15 cellular contexts compared by ENCODE assay signal in genomic region chr12:67621112-67621511, GRCh38. TPM values are rescaled to one million over a fixed set of nuclear protein-coding genes. Genes with fewer than 3 reads are reported as not detected.
A peak's percentile ranks its signal among the peaks of the same experiment; 100 is the strongest.
DNase-seq lines count a peak whose midpoint lies in the region; ATAC-seq, FAIRE-seq and TF ChIP-seq lines count a peak whose summit lies in the region.
"Had no signal": no experiment of that assay in that cellular context is flagged by ENCODE, and none has a peak within 500 bp of the region (broad histone marks: within the 10 kb centered on the region; RNA-seq: fewer than 3 reads in every experiment).

No MANE protein-coding gene starts in this region.

- no peak overlapping the region for H3K14ac ChIP-seq in mesenchymal stem cell (ENCODE audit: low read length in 2 of 2)

- TF ChIP-seq RAD21 in HepG2 (CRISPR knock-in tag; IDR thresholded peaks at IDR 0.05) (no peak), K562 (CRISPR knock-in tag; conservative IDR thresholded peaks at IDR 0.05 in 1 of 2, IDR thresholded peaks at IDR 0.05 in 1 of 2) (no peak)

- in situ Hi-C loops in HepG2 (cut with HindIII; ENCODE audit: extremely low pct_ligation_motif_present, low pct_unique_long_range_greater_than_20kb): no loop called here
- in situ Hi-C loops in K562 (cut with MboI): no loop called here
- in situ Hi-C loops in ACHN (cut with HindIII; ENCODE audit: low pct_ligation_motif_present, low pct_unique_long_range_greater_than_20kb, low sequenced_read_pairs): no loop called here

- no peak overlapping the region for H2BK15ac ChIP-seq in mesenchymal stem cell (ENCODE audit: low read depth, poor library complexity, severe bottlenecking)

- WGBS in HepG2 (ENCODE audit: low lambda C conversion rate): 0% methylated on average over 1 of the region's 1 CpG
- WGBS in right lobe of liver (ENCODE audit: insufficient coverage, low coverage, low lambda C conversion rate, missing lambda C conversion rate): 92% methylated on average over 1 of the region's 1 CpG
- WGBS in K562 (ENCODE audit: insufficient coverage, low coverage, missing lambda C conversion rate): 0% methylated on average over 1 of the region's 1 CpG
- 100% methylated on average over 1 of the region's 1 CpG for WGBS in mesenchymal stem cell

- H4K20me1 ChIP-seq in HepG2 (ENCODE audit: insufficient read depth, low read length) (no peaks in the 10 kb centered on the region), K562 (replicated peaks; ENCODE audit: control insufficient read depth, insufficient read depth, low read length) (no peaks in the 10 kb centered on the region)

- H3K79me1 ChIP-seq in mesenchymal stem cell (replicated peaks; ENCODE audit: low read length, poor library complexity, severe bottlenecking): no peaks in the 10 kb centered on the region

- H3K4me3 ChIP-seq in HepG2 (replicated peaks in 1 of 3; ENCODE audit: insufficient read depth in 1 of 3, low read depth in 2 of 3, low read length in 3 of 3) (no peak overlapping the region), right lobe of liver (no peak overlapping the region), K562 (no peak overlapping the region), mesenchymal stem cell (ENCODE audit: insufficient read depth in 1 of 2, low read depth in 1 of 2, low read length in 2 of 2) (no peak overlapping the region)

- TF ChIP-seq EP300 in HepG2 (IDR thresholded peaks at IDR 0.05; ENCODE audit: low read depth in 2 of 2, low read length in 2 of 2) (no peak), HepG2 (CRISPR knock-in tag; IDR thresholded peaks at IDR 0.05; ENCODE audit: borderline replicate concordance) (no peak), K562 (IDR thresholded peaks at IDR 0.05; ENCODE audit: low read length) (no peak)

- TF ChIP-seq POLR2A in HepG2 (IDR thresholded peaks at IDR 0.05; ENCODE audit: insufficient read depth in 1 of 2, low read depth in 2 of 2, low read length in 2 of 2) (no peak), right lobe of liver (IDR thresholded peaks at IDR 0.05) (no peak), K562 (conservative IDR thresholded peaks at IDR 0.05) (no peak)

- no peak overlapping the region for H2AK5ac ChIP-seq in mesenchymal stem cell (ENCODE audit: low read length, severe bottlenecking)

- H3K9ac ChIP-seq in HepG2 (ENCODE audit: insufficient read depth, low read depth, low read length): no peak overlapping the region
- no peak overlapping the region for H3K9ac ChIP-seq in K562 (ENCODE audit: insufficient read depth in 1 of 2, low read depth in 2 of 2, low read length in 2 of 2)
- H3K9ac ChIP-seq in mesenchymal stem cell (ENCODE audit: low read length): no peak overlapping the region

- H3K79me2 ChIP-seq in HepG2 (ENCODE audit: insufficient read depth, low read length): no peaks in the 10 kb centered on the region
- no peaks in the 10 kb centered on the region for H3K79me2 ChIP-seq in K562 (ENCODE audit: control insufficient read depth, insufficient read depth, low read length)

- H3K18ac ChIP-seq in mesenchymal stem cell (ENCODE audit: low read depth in 1 of 2, low read length in 2 of 2): no peak overlapping the region

- POLR2A ChIA-PET in HepG2 (lab: Yijun Ruan, JAX): no interaction called here
- POLR2A ChIA-PET in K562 (lab: Yijun Ruan, JAX): interaction anchor here (0.5 kb wide), 1 partner anchor 22 kb away, joined by 3 read pairs; no protein-coding TSS in a partner anchor

- H3K27me3 ChIP-seq in HepG2 (ENCODE audit: control insufficient read depth in 1 of 2, insufficient read depth in 2 of 2, low read length in 2 of 2) (no peaks in the 10 kb centered on the region), right lobe of liver (no peaks in the 10 kb centered on the region), K562 (ENCODE audit: control insufficient read depth in 2 of 2, insufficient read depth in 2 of 2, low read length in 2 of 2) (no peaks in the 10 kb centered on the region), mesenchymal stem cell (ENCODE audit: control insufficient read depth in 1 of 2, insufficient read depth in 1 of 2, low read length in 2 of 2) (no peaks in the 10 kb centered on the region)

- ATAC-seq in HepG2 (no peak), right lobe of liver (no peak), K562 (no peak), GM18858 (IDR thresholded peaks at IDR 0.05; ENCODE audit: unreplicated experiment) (no peak)

- CTCF ChIA-PET in HepG2 (lab: Yijun Ruan, JAX; ENCODE audit: low intra/inter-chr PET ratio, low total read pairs) (no interaction called here), K562 (lab: Yijun Ruan, JAX; ENCODE audit: low intra/inter-chr PET ratio) (no interaction called here)

- no peak overlapping the region for H2BK5ac ChIP-seq in mesenchymal stem cell (ENCODE audit: low read depth, low read length, poor library complexity, severe bottlenecking)

- H2AFZ ChIP-seq in HepG2 (ENCODE audit: low read length): no peak overlapping the region
- no peak overlapping the region for H2AFZ ChIP-seq in K562 (ENCODE audit: low read depth, low read length)
- H2AFZ ChIP-seq in mesenchymal stem cell (ENCODE audit: low read depth, low read length): no peak overlapping the region

- no peak overlapping the region for H3K23ac ChIP-seq in mesenchymal stem cell (ENCODE audit: low read length in 2 of 2)

- intact Hi-C loops in HepG2 (cut with micrococcal nuclease; ENCODE audit: unreplicated experiment) (no loop called here), right lobe of liver (cut with DNase I) (no loop called here), K562 (cut with micrococcal nuclease) (no loop called here)

- H3K4me2 ChIP-seq in HepG2 (ENCODE audit: low read depth, low read length): no peak overlapping the region
- H3K4me2 ChIP-seq in K562 (ENCODE audit: insufficient read depth, low read length): no peak overlapping the region
- H3K4me2 ChIP-seq in mesenchymal stem cell (ENCODE audit: low read length, poor library complexity, severe bottlenecking): no peak overlapping the region

- no peak overlapping the region for H3K27ac ChIP-seq in HepG2 (ENCODE audit: extremely low read length, insufficient read depth, low read length)
- H3K27ac ChIP-seq in right lobe of liver: no peak overlapping the region
- no peak overlapping the region for H3K27ac ChIP-seq in K562 (ENCODE audit: extremely low read depth, low read depth, low read length)
- no peak overlapping the region for H3K27ac ChIP-seq in mesenchymal stem cell (ENCODE audit: low read length, poor library complexity, severe bottlenecking)

- no peaks in the 10 kb centered on the region for H3K36me3 ChIP-seq in HepG2 (replicated peaks in 1 of 2; ENCODE audit: control insufficient read depth in 1 of 2, insufficient read depth in 2 of 2, low read length in 2 of 2)
- H3K36me3 ChIP-seq in right lobe of liver: no peaks in the 10 kb centered on the region
- H3K36me3 ChIP-seq in K562 (ENCODE audit: control insufficient read depth, insufficient read depth, low read length): no peaks in the 10 kb centered on the region
- H3K36me3 ChIP-seq in mesenchymal stem cell (ENCODE audit: control insufficient read depth in 1 of 2, insufficient read depth in 2 of 2, low read depth in 1 of 2, low read length in 2 of 2): no peaks in the 10 kb centered on the region

- BruUV-seq in HepG2 (replicated peaks; lab: Mats Ljungman, UMichigan): no TSS peak
- no TSS peak for BruUV-seq in K562 (replicated peaks; lab: Mats Ljungman, UMichigan)

- no peak overlapping the region for H2BK12ac ChIP-seq in mesenchymal stem cell (ENCODE audit: low read length in 2 of 2)

- no peak for FAIRE-seq in HepG2 (lab: Jason Lieb, UNC)
- peak; percentile 23 for FAIRE-seq in K562 (lab: Jason Lieb, UNC)
- FAIRE-seq: GM18507 had no signal

- H3K4me1 ChIP-seq in HepG2 (ENCODE audit: insufficient read depth, low read length): no peaks in the 10 kb centered on the region
- no peaks in the 10 kb centered on the region for H3K4me1 ChIP-seq in right lobe of liver
- peaks cover 0 to 5% of the 10 kb centered on the region in 2 experiments; a peak in 2 of 5 replicates for H3K4me1 ChIP-seq in K562 (replicated peaks in 1 of 2; ENCODE audit: control insufficient read depth in 2 of 2, insufficient read depth in 2 of 2, low read length in 2 of 2)
- peaks cover 7% of the 10 kb centered on the region for H3K4me1 ChIP-seq in mesenchymal stem cell (ENCODE audit: control insufficient read depth, insufficient read depth, low read depth, low read length)

- no peak overlapping the region for H3K4ac ChIP-seq in mesenchymal stem cell (ENCODE audit: low read depth in 1 of 2, low read length in 2 of 2)

- TF ChIP-seq CTCF in HepG2 (CRISPR knock-in tag; IDR thresholded peaks at IDR 0.05): no peak
- TF ChIP-seq CTCF in right lobe of liver (IDR thresholded peaks at IDR 0.05): no peak
- TF ChIP-seq CTCF in K562 (IDR thresholded peaks at IDR 0.05 in 2 of 3, conservative IDR thresholded peaks at IDR 0.05 in 1 of 3; ENCODE audit: insufficient read depth in 2 of 3, low read depth in 1 of 3, low read length in 3 of 3): no peak

- no peak overlapping the region for H4K91ac ChIP-seq in mesenchymal stem cell (ENCODE audit: low read length)

- no peak overlapping the region for H2BK120ac ChIP-seq in mesenchymal stem cell (ENCODE audit: low read depth, low read length)

- H3K9me1 ChIP-seq in K562 (ENCODE audit: control insufficient read depth, insufficient read depth, low read length): no peaks in the 10 kb centered on the region

- no peak overlapping the region for H4K8ac ChIP-seq in mesenchymal stem cell (ENCODE audit: low read length)

- DNase-seq in HepG2 (ENCODE audit: low spot score) (no peak), right lobe of liver (no peak), K562 (ENCODE audit: extremely low read depth in 1 of 4, low spot score in 3 of 4) (no peak), mesenchymal stem cell (peak; percentile 28), iPS-NIHi11 (ENCODE audit: low spot score) (no peak), ACHN (no peak)
- DNase-seq: 8988T; C1 segment of cervical spinal cord; Calu3; CD4-positive, alpha-beta T cell; DMS 273 treated with DMSO at 0.1 percent for 48 hours; HCEC 1CT; HFFc6 had no signal

- H3K9me3 ChIP-seq in HepG2 (ENCODE audit: low read length) (no peaks in the 10 kb centered on the region), right lobe of liver (no peaks in the 10 kb centered on the region), K562 (replicated peaks; ENCODE audit: control insufficient read depth, insufficient read depth, low read depth, low read length) (no peaks in the 10 kb centered on the region), mesenchymal stem cell (ENCODE audit: control insufficient read depth, low read length) (no peaks in the 10 kb centered on the region)

RNA-seq across cellular contexts. Expression of gene DYRK2, which starts 27.4 kb away (rescaled TPM):
- total RNA-seq in HepG2 (2016; rRNA removed; fragmentation: Illumina TruSeq; extraction: Trizol): 10.1 and 11.5 TPM in 2 replicates
- 0.62 and 0.81 TPM in 2 replicates for total RNA-seq in HepG2 (2016; cell fraction: cytosol; rRNA removed; fragmentation: Illumina TruSeq; extraction: Trizol; ENCODE audit: low read depth)
- 9.8 and 11.5 TPM in 2 replicates for total RNA-seq in HepG2 (2016; cell fraction: insoluble cytoplasmic fraction; rRNA removed; fragmentation: Illumina TruSeq; extraction: Trizol)
- 4.4 and 5.2 TPM in 2 replicates for total RNA-seq in HepG2 (2016; cell fraction: membrane; rRNA removed; fragmentation: Illumina TruSeq; extraction: Trizol)
- 11.0 and 12.1 TPM in 2 replicates for total RNA-seq in HepG2 (2016; cell fraction: nucleus; rRNA removed; fragmentation: Illumina TruSeq; extraction: Trizol)
- polyA plus RNA-seq in HepG2 (2011; rRNA removed): 8.2 and 9.3 TPM in 2 replicates
- polyA plus RNA-seq in HepG2 (2011; cell fraction: cytosol; rRNA removed): 7.3 and 8.2 TPM in 2 replicates
- polyA plus RNA-seq in HepG2 (2011; cell fraction: nucleus; rRNA removed): 8.6 and 9.9 TPM in 2 replicates
- 5.3 and 6.0 TPM in 2 replicates for polyA plus RNA-seq in HepG2 (2012)
- 0.89 and 1.4 TPM in 2 replicates for polyA plus RNA-seq in HepG2 (2016; cell fraction: cytosol; fragmentation: Illumina TruSeq; extraction: Trizol; ENCODE audit: low read depth)
- 6.8 and 9.2 TPM in 2 replicates for polyA plus RNA-seq in HepG2 (2016; cell fraction: insoluble cytoplasmic fraction; fragmentation: Illumina TruSeq; extraction: Trizol; ENCODE audit: low read depth)
- 2.1 and 2.6 TPM in 2 replicates for polyA plus RNA-seq in HepG2 (2016; cell fraction: membrane; fragmentation: Illumina TruSeq; extraction: Trizol; ENCODE audit: low read depth)
- 9.5 and 10.2 TPM in 2 replicates for polyA plus RNA-seq in HepG2 (2016; cell fraction: nucleus; fragmentation: Illumina TruSeq; extraction: Trizol; ENCODE audit: insufficient read depth, low read depth)
- 33.7 and 36.3 TPM in 2 replicates for polyA minus RNA-seq in HepG2 (2011; rRNA and poly(A)+ RNA removed; ENCODE audit: low replicate concordance)
- polyA minus RNA-seq in HepG2 (2011; cell fraction: cytosol; rRNA and poly(A)+ RNA removed): 10.1 and 14.8 TPM in 2 replicates
- 18.7 and 29.2 TPM in 2 replicates for polyA minus RNA-seq in HepG2 (2011; cell fraction: nucleus; rRNA and poly(A)+ RNA removed)
- total RNA-seq in right lobe of liver: 10 to 100 TPM in 2 of 6 experiments, 1 to 10 TPM in 4; 6.5 to 12.5 (median 6.9) TPM
- 15.4 and 18.1 TPM in 2 replicates for total RNA-seq in K562 (2011; cell fraction: chromatin; rRNA removed; ENCODE audit: low replicate concordance)
- 7.0 and 8.2 TPM in 2 replicates for total RNA-seq in K562 (2011; cell fraction: nucleolus; rRNA removed)
- total RNA-seq in K562 (2011; cell fraction: nucleoplasm; rRNA removed): 12.1 and 19.5 TPM in 2 replicates
- total RNA-seq in K562 (2014; rRNA removed): 8.9 and 9.3 TPM in 2 replicates
- total RNA-seq in K562 (2014; rRNA removed; fragmentation: Illumina TruSeq; extraction: Trizol): 7.7 and 8.3 TPM in 2 replicates
- total RNA-seq in K562 (2015; rRNA removed; fragmentation: Illumina TruSeq; extraction: Trizol): 7.6 and 8.4 TPM in 2 replicates
- 15.1 and 15.4 TPM in 2 replicates for total RNA-seq in K562 (2021)
- 12.5 TPM in 2 replicates for polyA plus RNA-seq in K562 (2011; rRNA removed)
- 8.7 and 10.3 TPM in 2 replicates for polyA plus RNA-seq in K562 (2011; cell fraction: cytosol; rRNA removed)
- polyA plus RNA-seq in K562 (2011; cell fraction: nucleus; rRNA removed): 11.8 and 13.0 TPM in 2 replicates
- 4.8 and 6.6 TPM in 2 replicates for polyA plus RNA-seq in K562 (2012)
- 7.5 and 7.9 TPM in 2 replicates for polyA plus RNA-seq in K562 (2014; fragmentation: Illumina TruSeq; extraction: Trizol)
- polyA plus RNA-seq in K562 (2014; fragmentation: Nextera tagmentation; extraction: Ambion mirVana): 1 to 10 TPM; 1.7 to 1.8 TPM
- 7.8 and 8.9 TPM in 2 replicates for polyA plus RNA-seq in K562 (2014; rRNA removed)
- polyA minus RNA-seq in K562 (2011; rRNA and poly(A)+ RNA removed): 30.0 and 36.5 TPM in 2 replicates
- 11.6 and 14.4 TPM in 2 replicates for polyA minus RNA-seq in K562 (2011; cell fraction: cytosol; rRNA and poly(A)+ RNA removed)
- 10.8 and 18.7 TPM in 2 replicates for polyA minus RNA-seq in K562 (2011; cell fraction: nucleus; rRNA and poly(A)+ RNA removed)
- polyA plus RNA-seq in mesenchymal stem cell (2013, experiment 1 of 2): 16.8 TPM
- 16.8 TPM for polyA plus RNA-seq in mesenchymal stem cell (2013, experiment 2 of 2)

Comparison
In these comparisons a context has a peak if more than half of its experiments do, and no peak if none do; other contexts are left out.
1. Of the 241 proteins assayed by ChIP-seq in both HepG2 and K562: peak only in HepG2: none; only in K562: MAFF, MAFG, NFE2 and NFE2L1; in both: none; in neither: 234; mixed calls (peak in some experiments, not most) for 3.